10 cellular contexts compared by ENCODE assay signal in genomic region chr13:36673838-36674326, GRCh38. TPM values are rescaled to one million over a fixed set of nuclear protein-coding genes. Genes with fewer than 3 reads are reported as not detected.
DNase-seq lines count a peak whose midpoint lies in the region; ATAC-seq, FAIRE-seq and TF ChIP-seq lines count a peak whose summit lies in the region.
"Had no signal": no experiment of that assay in that cellular context is flagged by ENCODE, and none has a peak within 500 bp of the region (broad histone marks: within the 10 kb centered on the region; RNA-seq: fewer than 3 reads in every experiment).

SERTM1 (plus strand) TSS chr13:36674020; CDS start chr13:36695079, 21,059 bp downstream.

- DNase-seq in activated CD8-positive, alpha-beta T cell treated with anti-CD3 and anti-CD28 coated beads for 36 hours = no peak
- DNase-seq in activated CD8-positive, alpha-beta T cell treated with anti-CD3 and anti-CD28 coated beads, Interleukin-2, amount 10 ng/mL, durations not matched to agents 7 days and 5 days = no peak
- DNase-seq in astrocyte of the hippocampus (ENCODE audit: low read depth, low spot score) (peak; percentile 80), kidney (peak; percentile 66), upper lobe of left lung (peak in 1 of 2 donors; percentile 86), KG1 (lab: John Stamatoyannopoulos, UW) (no peak), kidney glomerular epithelial cell (lab: John Stamatoyannopoulos, UW) (no peak)

- H3K4me1 ChIP-seq in kidney (ENCODE audit: control insufficient read depth in 1 of 2, insufficient read depth in 1 of 2, low read depth in 1 of 2, low read length in 2 of 2) = peaks cover 0 to 3% of the 10 kb centered on the region in 2 donors
- H3K4me1 ChIP-seq in upper lobe of left lung = peaks cover 0 to 11% (median 4%) of the 10 kb centered on the region in 4 donors

- H3K4me3 ChIP-seq in kidney (ENCODE audit: low read length in 2 of 2) = no peak within 1 kb of the TSS
- H3K4me3 ChIP-seq in upper lobe of left lung = peak within 1 kb of the TSS in 3 of 4 donors; percentile 25 to 45 (median 31)

- no peak within 1 kb of the TSS for H3K9ac ChIP-seq in kidney (ENCODE audit: low read length in 2 of 2)

- H3K27me3 Mint-ChIP-seq in activated CD8-positive, alpha-beta T cell treated with anti-CD3 and anti-CD28 coated beads for 36 hours = peaks cover 35% of the 10 kb centered on the region
- H3K27me3 Mint-ChIP-seq in activated CD8-positive, alpha-beta T cell treated with anti-CD3 and anti-CD28 coated beads, Interleukin-2, amount 10 ng/mL, durations not matched to agents 7 days and 5 days (ENCODE audit: low read depth) = peaks cover 29% of the 10 kb centered on the region

- ATAC-seq in activated CD8-positive, alpha-beta T cell treated with anti-CD3 and anti-CD28 coated beads for 36 hours = peak; percentile 13
- ATAC-seq in activated CD8-positive, alpha-beta T cell treated with anti-CD3 and anti-CD28 coated beads, Interleukin-2, amount 10 ng/mL, durations not matched to agents 7 days and 5 days = no peak
- ATAC-seq in upper lobe of left lung (ENCODE audit: low FRiP score in 2 of 2) (peak; percentile 57 to 82), HG02852 (IDR thresholded peaks at IDR 0.05; ENCODE audit: unreplicated experiment) (no peak)

- no peak for FAIRE-seq in kidney (lab: Jason Lieb, UNC)
- FAIRE-seq: frontal cortex had no signal

- no peaks in the 10 kb centered on the region for H3K9me3 ChIP-seq in kidney (ENCODE audit: control insufficient read depth in 1 of 2, low read length in 2 of 2)
- no peaks in the 10 kb centered on the region for H3K9me3 ChIP-seq in upper lobe of left lung

- POLR2A ChIA-PET in activated CD8-positive, alpha-beta T cell treated with anti-CD3 and anti-CD28 coated beads for 36 hours (lab: Charles Lee) = no interaction called here
- POLR2A ChIA-PET in activated CD8-positive, alpha-beta T cell treated with anti-CD3 and anti-CD28 coated beads, Interleukin-2, amount 10 ng/mL, durations not matched to agents 7 days and 5 days (lab: Charles Lee) = no interaction called here

- TF ChIP-seq CTCF in activated CD8-positive, alpha-beta T cell treated with anti-CD3 and anti-CD28 coated beads for 36 hours (IDR thresholded peaks at IDR 0.05) = no peak
- no peak for TF ChIP-seq CTCF in kidney (IDR thresholded peaks at IDR 0.05; ENCODE audit: borderline replicate concordance, extremely low read depth, insufficient read depth)
- TF ChIP-seq CTCF in upper lobe of left lung (IDR thresholded peaks at IDR 0.05) = no peak

- intact Hi-C loops in activated CD8-positive, alpha-beta T cell treated with anti-CD3 and anti-CD28 coated beads for 36 hours (cut with micrococcal nuclease) = no loop called here
- intact Hi-C loops in kidney (cut with DNase I) = no loop called here

- H3K36me3 Mint-ChIP-seq in activated CD8-positive, alpha-beta T cell treated with anti-CD3 and anti-CD28 coated beads for 36 hours (ENCODE audit: low read depth) = no peaks in the 10 kb centered on the region
- no peaks in the 10 kb centered on the region for H3K36me3 Mint-ChIP-seq in activated CD8-positive, alpha-beta T cell treated with anti-CD3 and anti-CD28 coated beads, Interleukin-2, amount 10 ng/mL, durations not matched to agents 7 days and 5 days (ENCODE audit: low read depth)

- 0 to 7% methylated on average over 7 to 13 of the region's 56 CpGs for WGBS in upper lobe of left lung, 2 donors

- TF ChIP-seq EP300 in upper lobe of left lung (IDR thresholded peaks at IDR 0.05) = no peak

- H3K27ac ChIP-seq in kidney (ENCODE audit: low read depth in 2 of 2, low read length in 2 of 2) (no peak within 1 kb of the TSS), upper lobe of left lung (no peak within 1 kb of the TSS)

- H3K27ac Mint-ChIP-seq in activated CD8-positive, alpha-beta T cell treated with anti-CD3 and anti-CD28 coated beads for 36 hours = no peak within 1 kb of the TSS
- H3K27ac Mint-ChIP-seq in activated CD8-positive, alpha-beta T cell treated with anti-CD3 and anti-CD28 coated beads, Interleukin-2, amount 10 ng/mL, durations not matched to agents 7 days and 5 days = no peak within 1 kb of the TSS
- H3K27ac Mint-ChIP-seq: stimulated activated naive CD8-positive, alpha-beta T cell treated with anti-CD3 and anti-CD28 coated beads, Interleukin-15, Interleukin-2, amounts not matched to agents 100 ng/mL and 50 ng/mL, for 24 hours had no signal

- peaks cover 0 to 13% (median 5%) of the 10 kb centered on the region in 4 donors for H3K27me3 ChIP-seq in upper lobe of left lung

- H3K4me1 Mint-ChIP-seq in activated CD8-positive, alpha-beta T cell treated with anti-CD3 and anti-CD28 coated beads for 36 hours (ENCODE audit: low read depth) = peaks cover 4% of the 10 kb centered on the region
- H3K4me1 Mint-ChIP-seq in activated CD8-positive, alpha-beta T cell treated with anti-CD3 and anti-CD28 coated beads, Interleukin-2, amount 10 ng/mL, durations not matched to agents 7 days and 5 days (ENCODE audit: low read depth) = peaks cover 4% of the 10 kb centered on the region

- H3K36me3 ChIP-seq in kidney (ENCODE audit: control insufficient read depth in 1 of 2, insufficient read depth in 2 of 2, low read length in 2 of 2) (no peaks in the 10 kb centered on the region), upper lobe of left lung (no peaks in the 10 kb centered on the region)

- no peak within 1 kb of the TSS for H3K4me3 Mint-ChIP-seq in activated CD8-positive, alpha-beta T cell treated with anti-CD3 and anti-CD28 coated beads for 36 hours
- H3K4me3 Mint-ChIP-seq in activated CD8-positive, alpha-beta T cell treated with anti-CD3 and anti-CD28 coated beads, Interleukin-2, amount 10 ng/mL, durations not matched to agents 7 days and 5 days = no peak within 1 kb of the TSS
- H3K4me3 Mint-ChIP-seq: stimulated activated naive CD8-positive, alpha-beta T cell treated with anti-CD3 and anti-CD28 coated beads, Interleukin-15, Interleukin-2, amounts not matched to agents 100 ng/mL and 50 ng/mL, for 24 hours had no signal

- CTCF ChIA-PET in activated CD8-positive, alpha-beta T cell treated with anti-CD3 and anti-CD28 coated beads for 36 hours (lab: Charles Lee) = no interaction called here
- CTCF ChIA-PET in activated CD8-positive, alpha-beta T cell treated with anti-CD3 and anti-CD28 coated beads, Interleukin-2, amount 10 ng/mL, durations not matched to agents 7 days and 5 days (lab: Charles Lee) = no interaction called here

- TF ChIP-seq POLR2A in upper lobe of left lung (IDR thresholded peaks at IDR 0.05) = no peak

- H3K9me3 Mint-ChIP-seq in activated CD8-positive, alpha-beta T cell treated with anti-CD3 and anti-CD28 coated beads for 36 hours = peaks cover 4% of the 10 kb centered on the region
- H3K9me3 Mint-ChIP-seq in activated CD8-positive, alpha-beta T cell treated with anti-CD3 and anti-CD28 coated beads, Interleukin-2, amount 10 ng/mL, durations not matched to agents 7 days and 5 days (ENCODE audit: insufficient read depth) = no peaks in the 10 kb centered on the region

RNA-seq across cellular contexts. Expression of gene SERTM1, which starts in this region (rescaled TPM):
- total RNA-seq in activated CD8-positive, alpha-beta T cell treated with anti-CD3 and anti-CD28 coated beads for 36 hours = not detected
- not detected for total RNA-seq in activated CD8-positive, alpha-beta T cell treated with anti-CD3 and anti-CD28 coated beads, Interleukin-2, amount 10 ng/mL, durations not matched to agents 7 days and 5 days
- total RNA-seq in kidney (not detected), upper lobe of left lung (1 to 10 TPM in 5 of 6 donors, not detected in 1; 3.0 to 7.3 (median 3.8) TPM)
- polyA plus RNA-seq in kidney (ENCODE audit: insufficient read depth, low read depth, low replicate concordance) = not detected

Comparison
In these comparisons a context has a peak if more than half of its experiments do, and no peak if none do; other contexts are left out.
1. Peak in ATAC-seq in activated CD8-positive, alpha-beta T cell treated with anti-CD3 and anti-CD28 coated beads for 36 hours; RNA of the gene not detected or under 1 TPM.
2. Peak in DNase-seq in kidney; RNA of the gene not detected or under 1 TPM.
3. ATAC-seq: peak in upper lobe of left lung (2 of 2); none in activated CD8-positive, alpha-beta T cell treated with anti-CD3 and anti-CD28 coated beads, Interleukin-2, amount 10 ng/mL, durations not matched to agents 7 days and 5 days (single experiment) and HG02852 (single experiment).
4. H3K4me3 ChIP-seq: peak in upper lobe of left lung (3 of 4); none in kidney (0 of 2).